ENCODE assay signal across 9 cellular contexts in genomic region chr16:11297492-11298142, GRCh38. TPM values are rescaled to one million over a fixed set of nuclear protein-coding genes. Genes with fewer than 3 reads are reported as not detected.
DNase-seq lines count a peak whose midpoint lies in the region; ATAC-seq and TF ChIP-seq lines count a peak whose summit lies in the region.
"Had no signal": no experiment of that assay in that cellular context is flagged by ENCODE, and none has a peak within 500 bp of the region (broad histone marks: within the 10 kb centered on the region; RNA-seq: fewer than 3 reads in every experiment).

No MANE protein-coding gene starts in this region.

- intact Hi-C loops in psoas muscle (cut with DNase I) = no loop called here
- intact Hi-C loops in upper lobe of right lung (cut with DNase I) = no loop called here

- TF ChIP-seq CTCF in RWPE1 (conservative IDR thresholded peaks at IDR 0.05; ENCODE audit: low read depth) (no peak), psoas muscle (IDR thresholded peaks at IDR 0.05) (peak; percentile 23), upper lobe of right lung (IDR thresholded peaks at IDR 0.05) (peak; percentile 10)

- H3K27me3 ChIP-seq in psoas muscle (ENCODE audit: insufficient read depth in 3 of 3, low read length in 2 of 3) (no peaks in the 10 kb centered on the region), upper lobe of right lung (no peaks in the 10 kb centered on the region)

- CTCF ChIA-PET in RWPE1 (lab: Yijun Ruan, JAX) = interaction anchor here (0.7 to 1.6 kb wide), 2 partner anchors 22 to 42 kb away, joined by 3 to 6 read pairs; no protein-coding TSS in a partner anchor

- peak overlapping the region; percentile 14; the same call in 1 of the 2 replicates for H3K27ac ChIP-seq in RWPE1
- peak overlapping the region; percentile 10 for H3K27ac ChIP-seq in psoas muscle
- H3K27ac ChIP-seq in upper lobe of right lung = peak overlapping the region; percentile 71

- WGBS in psoas muscle, 3 donors = 10 to 21% (median 13%) methylated on average over 17 to 19 of the region's 19 CpGs

- H3K36me3 ChIP-seq in psoas muscle (ENCODE audit: insufficient read depth in 1 of 2, low read depth in 1 of 2) (no peaks in the 10 kb centered on the region), upper lobe of right lung (no peaks in the 10 kb centered on the region)

- peak; percentile 59 for ATAC-seq in GM19438 (IDR thresholded peaks at IDR 0.05; ENCODE audit: low read depth, unreplicated experiment)
- ATAC-seq in HG03521 (IDR thresholded peaks at IDR 0.05; ENCODE audit: unreplicated experiment) = peak; percentile 72
- peak; percentile 83 to 97 (median 96) for ATAC-seq in psoas muscle
- ATAC-seq in upper lobe of right lung = peak; percentile 96

- H3K9me3 ChIP-seq in psoas muscle = no peaks in the 10 kb centered on the region
- H3K9me3 ChIP-seq in upper lobe of right lung = no peaks in the 10 kb centered on the region

- H3K4me1 ChIP-seq in psoas muscle (peaks cover 12% of the 10 kb centered on the region), upper lobe of right lung (peaks cover 17% of the 10 kb centered on the region)

- POLR2A ChIA-PET in RWPE1 (lab: Yijun Ruan, JAX; ENCODE audit: low non-redundant PET) = no interaction called here

- DNase-seq in CMK (ENCODE audit: low read depth) = peak; percentile 80
- DNase-seq in RWPE1 (ENCODE audit: low spot score) = no peak
- DNase-seq in activated effector memory CD4-positive, alpha-beta T cell treated with Interleukin-2 at 50 U/mL for 16 hours = peak; percentile 50
- peak; percentile 77 for DNase-seq in globus pallidus (ENCODE audit: low spot score)
- DNase-seq in psoas muscle = peak; percentile 62 to 83
- peak; percentile 91 for DNase-seq in upper lobe of right lung

- H3K4me3 ChIP-seq in psoas muscle (peak overlapping the region; percentile 32), upper lobe of right lung (peak overlapping the region; percentile 16)

RNA-seq across cellular contexts. Expression of gene PRM1, which starts 16.5 kb away (rescaled TPM):
- total RNA-seq in psoas muscle = not detected
- not detected for polyA plus RNA-seq in psoas muscle
- total RNA-seq in upper lobe of right lung = not detected
- total RNA-seq: T-helper 2 cell treated with Interferon-gamma antibody and Interleukin-4, amounts not matched to agents 100 ng/mL and 5 ng/mL, for 36 hours had no signal

RNA-seq across cellular contexts. Expression of gene PRM2, which starts 21.3 kb away (rescaled TPM):
- total RNA-seq in psoas muscle = not detected
- polyA plus RNA-seq in psoas muscle = not detected
- total RNA-seq in upper lobe of right lung = not detected
- total RNA-seq: T-helper 2 cell treated with Interferon-gamma antibody and Interleukin-4, amounts not matched to agents 100 ng/mL and 5 ng/mL, for 36 hours had no signal

RNA-seq across cellular contexts. Expression of gene PRM3, which starts 24.2 kb away (rescaled TPM):
- total RNA-seq in psoas muscle (not detected), upper lobe of right lung (not detected)
- polyA plus RNA-seq in psoas muscle = not detected
- total RNA-seq: T-helper 2 cell treated with Interferon-gamma antibody and Interleukin-4, amounts not matched to agents 100 ng/mL and 5 ng/mL, for 36 hours had no signal

RNA-seq across cellular contexts. Expression of gene TNP2, which starts 28.5 kb away (rescaled TPM):
- not detected for total RNA-seq in psoas muscle
- polyA plus RNA-seq in psoas muscle = not detected
- total RNA-seq in upper lobe of right lung = not detected
- total RNA-seq: T-helper 2 cell treated with Interferon-gamma antibody and Interleukin-4, amounts not matched to agents 100 ng/mL and 5 ng/mL, for 36 hours had no signal

RNA-seq across cellular contexts. Expression of gene SOCS1, which starts 41.6 kb away (rescaled TPM):
- total RNA-seq in psoas muscle (1 to 10 TPM in 2 of 4 donors, under 1 TPM in 2; 0.44 to 8.4 (median 1.5) TPM), upper lobe of right lung (15.3 TPM)
- 10 to 100 TPM in 1 of 3 donors, 1 to 10 TPM in 1, under 1 TPM in 1; 0.72 to 12.6 (median 2.1) TPM for polyA plus RNA-seq in psoas muscle

Comparison
In these comparisons a context has a peak if more than half of its experiments do, and no peak if none do; other contexts are left out.
1. H3K27ac ChIP-seq: peak in every context shown above with its lines; median percentile 71 in upper lobe of right lung; 14 in RWPE1; 10 in psoas muscle.